In genomic region chr13:35468195-35468594, GRCh38 we compare ENCODE assay signal across 17 cellular contexts. TPM values are rescaled to one million over a fixed set of nuclear protein-coding genes. Genes with fewer than 3 reads are reported as not detected.
"Had no signal": no experiment of that assay in that cellular context is flagged by ENCODE, and none has a peak within 500 bp of the region (broad histone marks: within the 10 kb centered on the region; RNA-seq: fewer than 3 reads in every experiment).

No MANE protein-coding gene starts in this region.

- DNase-seq: activated B cell treated with CpG ODN at 0.5 μM for 24 hours; activated CD4-positive, alpha-beta T cell treated with anti-CD3 and anti-CD28 coated beads, Interleukin-2, amount 50 U/mL, for 1 hour; activated gamma-delta T cell; activated T-cell treated with anti-CD3 and anti-CD28 coated beads, Interleukin-2, amount 50 U/mL, for 24 hours; anterior cingulate cortex; effector CD4-positive, alpha-beta T cell; immature natural killer cell; stimulated activated CD4-positive, alpha-beta T cell treated with anti-CD3 and anti-CD28 coated beads, Interleukin-4, amount 100 ng/mL, for 1 hour; stimulated activated CD8-positive, alpha-beta memory T cell treated with anti-CD3 and anti-CD28 coated beads, Interleukin-4, amount 100 ng/mL, for 48 hours; stimulated activated naive CD8-positive, alpha-beta T cell treated with anti-CD3 and anti-CD28 coated beads, Interleukin-15, Interleukin-2, amounts not matched to agents 100 U/mL and 50 U/mL, for 24 hours had no signal

- H3K36me3 Mint-ChIP-seq: immature natural killer cell had no signal

- H3K4me1 Mint-ChIP-seq: memory B cell had no signal

- H3K27ac ChIP-seq: coronary artery, SK-N-MC had no signal

- H3K4me3 Mint-ChIP-seq: activated B cell treated with CpG ODN at 0.5 μM for 24 hours; activated naive CD8-positive, alpha-beta T cell; activated T-cell treated with anti-CD3 and anti-CD28 coated beads, Interleukin-2, amount 50 U/mL, for 24 hours; immature natural killer cell; memory B cell; natural killer cell treated with Interleukin-12 subunit alpha and Interleukin-12 subunit beta and Interleukin-15 and Interleukin-18, amount 100 ng/mL, for 72 hours had no signal

- H3K27ac Mint-ChIP-seq: activated B cell treated with CpG ODN at 0.5 μM for 24 hours; activated naive CD8-positive, alpha-beta T cell; activated T-cell treated with anti-CD3 and anti-CD28 coated beads, Interleukin-2, amount 50 U/mL, for 24 hours; immature natural killer cell; memory B cell; natural killer cell treated with Interleukin-12 subunit alpha and Interleukin-12 subunit beta and Interleukin-15 and Interleukin-18, amount 100 ng/mL, for 72 hours had no signal

- H3K4me3 ChIP-seq: coronary artery, SK-N-MC had no signal

- H3K9me3 Mint-ChIP-seq: activated B cell treated with CpG ODN at 0.5 μM for 24 hours; natural killer cell treated with Interleukin-12 subunit alpha and Interleukin-12 subunit beta and Interleukin-15 and Interleukin-18, amount 100 ng/mL, for 72 hours had no signal

- ATAC-seq: left lobe of liver; natural killer cell treated with Interleukin-12 subunit alpha and Interleukin-12 subunit beta and Interleukin-15 and Interleukin-18, amount 100 ng/mL, for 72 hours; stimulated activated naive CD8-positive, alpha-beta T cell treated with anti-CD3 and anti-CD28 coated beads, Interleukin-15, Interleukin-2, amounts not matched to agents 100 U/mL and 50 U/mL, for 24 hours had no signal

RNA-seq across cellular contexts. Expression of gene MAB21L1, which starts 8.3 kb away (rescaled TPM):
- total RNA-seq: activated B cell treated with CpG ODN at 0.5 μM for 24 hours; left lobe of liver; T-helper 1 cell treated with Interleukin-12 subunit alpha and Interleukin-12 subunit beta and Interleukin-4 antibody, amounts not matched to agents 30 ng/mL and 1 ng/mL, for 36 hours had no signal
